Comparison of ENCODE assay signal across 27 cellular contexts in the genomic region with DNA sequence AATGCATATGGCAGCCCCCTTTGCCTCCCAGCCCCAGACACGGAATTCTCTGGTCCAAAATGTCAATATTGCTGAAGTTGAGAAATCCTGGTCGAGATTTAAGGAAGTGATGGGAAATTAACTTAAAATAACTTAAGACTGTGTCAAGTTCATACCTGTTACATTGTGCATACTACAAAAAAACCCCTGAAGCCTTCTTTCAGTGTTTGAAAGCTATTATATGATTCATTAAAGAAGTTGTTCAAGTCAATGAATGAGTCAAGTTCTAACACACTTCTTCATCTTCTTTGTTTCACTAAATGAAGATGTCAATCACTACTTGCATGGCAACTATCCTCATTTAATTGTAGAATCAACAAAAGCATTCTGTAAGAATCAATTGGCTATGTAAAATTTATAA.
"Had no signal": no experiment of that assay in that cellular context is flagged by ENCODE, and none has a peak within 500 bp of the region (broad histone marks: within the 10 kb centered on the region; RNA-seq: fewer than 3 reads in every experiment).

No MANE protein-coding gene starts in this region.

- DNase-seq: colonic mucosa; effector CD8-positive, alpha-beta T cell; erythroblast; foreskin melanocyte; hypothalamus; immature natural killer cell; mesenchymal stem cell; naive thymus-derived CD4-positive, alpha-beta T cell; stimulated activated CD4-positive, alpha-beta T cell treated with anti-CD3 and anti-CD28 coated beads, Interleukin-12 subunit alpha, Interleukin-12 subunit beta, amount 100 ng/mL, for 4 hours; stimulated activated CD4-positive, alpha-beta T cell treated with anti-CD3 and anti-CD28 coated beads, Interleukin-1b, Interleukin-23, amount 100 ng/mL, for 48 hours; stimulated activated CD4-positive, alpha-beta T cell treated with anti-CD3 and anti-CD28 coated beads, Interleukin-4, amount 100 ng/mL, for 1 hour; stimulated activated naive CD4-positive, alpha-beta T cell treated with Interleukin-2 at 50 U/mL for 16 hours; stomach; thyroid gland had no signal

- H3K4me1 ChIP-seq: colonic mucosa, prostate gland, right atrium auricular region, stomach, thyroid gland had no signal

- H3K4me3 ChIP-seq: colonic mucosa, lung, neural progenitor cell, prostate gland, right atrium auricular region, smooth muscle cell, stomach, thyroid gland had no signal

- H3K27me3 Mint-ChIP-seq: dendritic cell treated with granulocyte-macrophage colony-stimulating factor and Interleukin-4, amounts not matched to agents 40 ng/mL and 50 ng/mL, for 4 days had no signal

- H3K27ac Mint-ChIP-seq: dendritic cell treated with granulocyte-macrophage colony-stimulating factor and Interleukin-4, amounts not matched to agents 40 ng/mL and 50 ng/mL, for 4 days; endodermal cell; immature natural killer cell; mesothelial cell of epicardium; naive thymus-derived CD4-positive, alpha-beta T cell; nephron; neural progenitor cell; stimulated activated effector memory CD8-positive, alpha-beta T cell treated with anti-CD3 and anti-CD28 coated beads, Interleukin-12 subunit alpha, Interleukin-12 subunit beta, amount 100 ng/mL, for 72 hours; type B pancreatic cell had no signal

- H3K9me3 Mint-ChIP-seq: dendritic cell treated with granulocyte-macrophage colony-stimulating factor and Interleukin-4, amounts not matched to agents 40 ng/mL and 50 ng/mL, for 4 days; immature natural killer cell; mesothelial cell of epicardium; nephron; stimulated activated effector memory CD8-positive, alpha-beta T cell treated with anti-CD3 and anti-CD28 coated beads, Interleukin-12 subunit alpha, Interleukin-12 subunit beta, amount 100 ng/mL, for 72 hours; type B pancreatic cell had no signal

- H2AFZ ChIP-seq: neural progenitor cell had no signal

- H3K9me3 ChIP-seq: colonic mucosa, prostate gland, right atrium auricular region, stomach, thyroid gland had no signal

- H3K27ac ChIP-seq: colonic mucosa, neural progenitor cell, prostate gland, right atrium auricular region, stomach, thyroid gland had no signal

- ATAC-seq: left lobe of liver; naive thymus-derived CD4-positive, alpha-beta T cell; sciatic nerve; stimulated activated effector memory CD8-positive, alpha-beta T cell treated with anti-CD3 and anti-CD28 coated beads, Interleukin-12 subunit alpha, Interleukin-12 subunit beta, amount 100 ng/mL, for 72 hours had no signal

- H3K4me1 Mint-ChIP-seq: immature natural killer cell; naive thymus-derived CD4-positive, alpha-beta T cell; neural progenitor cell; stimulated activated effector memory CD8-positive, alpha-beta T cell treated with anti-CD3 and anti-CD28 coated beads, Interleukin-12 subunit alpha, Interleukin-12 subunit beta, amount 100 ng/mL, for 72 hours had no signal

- H3K9ac ChIP-seq: neural progenitor cell had no signal

- H3K36me3 ChIP-seq: colonic mucosa, neural progenitor cell, prostate gland, right atrium auricular region, stomach, thyroid gland had no signal

- H3K4me3 Mint-ChIP-seq: dendritic cell treated with granulocyte-macrophage colony-stimulating factor and Interleukin-4, amounts not matched to agents 40 ng/mL and 50 ng/mL, for 4 days; endodermal cell; immature natural killer cell; mesothelial cell of epicardium; naive thymus-derived CD4-positive, alpha-beta T cell; nephron; neural progenitor cell; stimulated activated effector memory CD8-positive, alpha-beta T cell treated with anti-CD3 and anti-CD28 coated beads, Interleukin-12 subunit alpha, Interleukin-12 subunit beta, amount 100 ng/mL, for 72 hours; type B pancreatic cell had no signal

- H3K4me2 ChIP-seq: neural progenitor cell, smooth muscle cell had no signal

- H3K27me3 ChIP-seq: colonic mucosa, neural progenitor cell, right atrium auricular region, thyroid gland had no signal

- H3K36me3 Mint-ChIP-seq: immature natural killer cell; mesothelial cell of epicardium; naive thymus-derived CD4-positive, alpha-beta T cell; neural progenitor cell; stimulated activated effector memory CD8-positive, alpha-beta T cell treated with anti-CD3 and anti-CD28 coated beads, Interleukin-12 subunit alpha, Interleukin-12 subunit beta, amount 100 ng/mL, for 72 hours; type B pancreatic cell had no signal
